In the genomic region with DNA sequence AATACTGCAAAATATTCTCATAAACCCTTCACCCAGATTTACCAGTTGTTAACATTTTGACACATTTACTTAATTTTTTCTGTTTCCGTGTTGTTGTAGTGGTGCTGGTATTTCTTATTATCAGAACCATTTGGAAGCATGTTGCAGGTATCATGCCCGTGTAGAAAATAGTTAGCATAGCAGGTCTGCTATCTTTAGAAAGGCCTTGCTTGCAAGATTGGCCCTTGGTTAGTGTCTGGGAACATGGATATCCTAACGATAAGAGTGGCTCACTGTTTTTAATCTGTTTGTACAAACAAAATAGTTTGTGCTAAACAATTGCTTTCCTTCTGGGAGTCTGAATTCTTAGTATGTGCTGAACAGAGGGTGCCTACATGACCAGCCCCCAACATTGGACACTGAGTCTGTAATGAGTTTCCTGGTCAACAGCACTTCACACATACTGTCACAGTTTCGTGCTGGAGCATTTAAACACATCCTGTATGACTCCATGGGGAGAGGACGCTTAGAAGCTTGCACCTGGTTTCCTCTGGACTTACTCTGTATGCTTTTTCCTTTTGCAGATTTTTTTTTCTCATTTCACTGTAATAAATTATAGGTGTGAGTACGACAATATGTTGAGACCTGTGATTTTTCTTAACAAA, we compare ENCODE assay signal across 15 cellular contexts.
"Had no signal": no experiment of that assay in that cellular context is flagged by ENCODE, and none has a peak within 500 bp of the region (broad histone marks: within the 10 kb centered on the region; RNA-seq: fewer than 3 reads in every experiment).

No MANE protein-coding gene starts in this region.

- H3K4me3 Mint-ChIP-seq: activated naive CD8-positive, alpha-beta T cell; dendritic cell treated with granulocyte-macrophage colony-stimulating factor and Interleukin-4, amounts not matched to agents 40 ng/mL and 50 ng/mL, for 4 days; effector memory CD8-positive, alpha-beta T cell; mesothelial cell of epicardium; neural crest cell; type B pancreatic cell had no signal

- H3K27ac Mint-ChIP-seq: activated naive CD8-positive, alpha-beta T cell; dendritic cell treated with granulocyte-macrophage colony-stimulating factor and Interleukin-4, amounts not matched to agents 40 ng/mL and 50 ng/mL, for 4 days; mesothelial cell of epicardium; type B pancreatic cell had no signal

- H3K27me3 Mint-ChIP-seq: activated naive CD8-positive, alpha-beta T cell; dendritic cell treated with granulocyte-macrophage colony-stimulating factor and Interleukin-4, amounts not matched to agents 40 ng/mL and 50 ng/mL, for 4 days; effector memory CD8-positive, alpha-beta T cell; progenitor cell of endocrine pancreas; type B pancreatic cell had no signal

- H3K36me3 ChIP-seq: cardiac muscle cell, right atrium auricular region had no signal

- ATAC-seq: effector memory CD8-positive, alpha-beta T cell; lower lobe of right lung had no signal

- H3K9me3 ChIP-seq: lower lobe of right lung, right atrium auricular region, stomach had no signal

- H3K4me1 Mint-ChIP-seq: mesothelial cell of epicardium, neural crest cell had no signal

- H3K4me3 ChIP-seq: cardiac muscle cell, lower lobe of right lung, right atrium auricular region, smooth muscle cell, stomach had no signal

- DNase-seq: activated CD4-positive, alpha-beta T cell treated with anti-CD3 and anti-CD28 coated beads, Interleukin-2, amount 50 U/mL, for 48 hours; activated gamma-delta T cell; effector memory CD8-positive, alpha-beta T cell; lower lobe of right lung; stimulated activated CD4-positive, alpha-beta T cell treated with anti-CD3 and anti-CD28 coated beads, Interleukin-4, amount 100 ng/mL, for 1 hour; stomach had no signal

- H3K4me1 ChIP-seq: lower lobe of right lung had no signal

- H3K9me3 Mint-ChIP-seq: type B pancreatic cell had no signal

- H3K4me2 ChIP-seq: smooth muscle cell had no signal

- H3K27ac ChIP-seq: cardiac muscle cell, lower lobe of right lung, right atrium auricular region, stomach had no signal

- H3K27me3 ChIP-seq: cardiac muscle cell, right atrium auricular region, stomach had no signal
